ENCODE assay signal across 28 cellular contexts in genomic region chr1:207985996-207986395, GRCh38.
"Had no signal": no experiment of that assay in that cellular context is flagged by ENCODE, and none has a peak within 500 bp of the region (broad histone marks: within the 10 kb centered on the region; RNA-seq: fewer than 3 reads in every experiment).

No MANE protein-coding gene starts in this region.

- H3K4me1 ChIP-seq: foreskin keratinocyte, heart right ventricle, lower lobe of right lung, pancreas, tibial artery, upper lobe of left lung, uterus had no signal

- H3K27ac Mint-ChIP-seq: naive thymus-derived CD8-positive, alpha-beta T cell; nephron progenitor cell had no signal

- ATAC-seq: foreskin keratinocyte; heart right ventricle; left colon; left ventricle myocardium superior; lower lobe of right lung; naive thymus-derived CD8-positive, alpha-beta T cell; pancreas; sciatic nerve had no signal

- H3K4me3 ChIP-seq: coronary artery, esophagus muscularis mucosa, heart right ventricle, lower lobe of right lung, pancreas, smooth muscle cell, stomach, tibial artery, upper lobe of left lung, uterus had no signal

- H3K27ac ChIP-seq: coronary artery, esophagus muscularis mucosa, foreskin keratinocyte, heart right ventricle, lower lobe of right lung, pancreas, stomach, tibial artery, upper lobe of left lung, uterus had no signal

- DNase-seq: dermis blood vessel endothelial cell; effector memory CD4-positive, alpha-beta T cell; foreskin keratinocyte; glutamatergic neuron; heart right ventricle; hippocampal formation; kidney glomerular epithelial cell; left colon; left ventricle myocardium superior; lower lobe of right lung; naive thymus-derived CD8-positive, alpha-beta T cell; nephron progenitor cell; occipital lobe; pancreas; retina; stimulated activated CD4-positive, alpha-beta T cell treated with anti-CD3 and anti-CD28 coated beads, Interleukin-12 subunit alpha, Interleukin-12 subunit beta, amount 100 ng/mL, for 4 hours; stimulated activated CD4-positive, alpha-beta T cell treated with anti-CD3 and anti-CD28 coated beads, Interleukin-1b, Interleukin-23, amount 100 ng/mL, for 48 hours; stimulated activated CD4-positive, alpha-beta T cell treated with anti-CD3 and anti-CD28 coated beads, Interleukin-4, amount 100 ng/mL, for 1 hour; stimulated activated CD8-positive, alpha-beta memory T cell treated with anti-CD3 and anti-CD28 coated beads, Interleukin-4, amount 100 ng/mL, for 48 hours; stimulated activated naive CD4-positive, alpha-beta T cell treated with Interleukin-2 at 50 U/mL for 16 hours; stomach; tibial artery; uterus had no signal

- H3K9me3 Mint-ChIP-seq: naive thymus-derived CD8-positive, alpha-beta T cell; nephron progenitor cell had no signal

- H3K27me3 ChIP-seq: heart right ventricle, pancreas, stomach, upper lobe of left lung, uterus had no signal

- H3K36me3 Mint-ChIP-seq: naive thymus-derived CD8-positive, alpha-beta T cell had no signal

- H3K9me3 ChIP-seq: esophagus muscularis mucosa, heart right ventricle, lower lobe of right lung, pancreas, stomach, tibial artery, upper lobe of left lung, uterus had no signal

- H3K4me3 Mint-ChIP-seq: naive thymus-derived CD8-positive, alpha-beta T cell; nephron progenitor cell had no signal

- H3K36me3 ChIP-seq: esophagus muscularis mucosa, heart right ventricle, lower lobe of right lung, pancreas, stomach, tibial artery, upper lobe of left lung, uterus had no signal
